In genomic region chr17:67441052-67441738, GRCh38 we compare ENCODE assay signal across 8 cellular contexts.
A peak's percentile ranks its signal among the peaks of the same experiment; 100 is the strongest.
DNase-seq lines count a peak whose midpoint lies in the region; ATAC-seq and TF ChIP-seq lines count a peak whose summit lies in the region.

No MANE protein-coding gene starts in this region.

- H3K27me3 ChIP-seq in AG04450 (ENCODE audit: control insufficient read depth, insufficient read depth, low read length) (no peaks in the 10 kb centered on the region), IMR-90 (ENCODE audit: control insufficient read depth, insufficient read depth, low read length) (no peaks in the 10 kb centered on the region), duodenal mucosa (ENCODE audit: control insufficient read depth in 1 of 2, insufficient read depth in 2 of 2, low read length in 2 of 2) (no peaks in the 10 kb centered on the region), neural cell (ENCODE audit: insufficient read depth, low read depth, low read length) (no peaks in the 10 kb centered on the region), subcutaneous abdominal adipose tissue (ENCODE audit: control insufficient read depth in 5 of 5, insufficient read depth in 4 of 5, low read length in 5 of 5) (no peaks in the 10 kb centered on the region), Karpas-422 (ENCODE audit: low read length) (no peaks in the 10 kb centered on the region)

- H3K9me3 ChIP-seq in AG04450 (ENCODE audit: control insufficient read depth, insufficient read depth, low read length), result no peaks in the 10 kb centered on the region
- H3K9me3 ChIP-seq in IMR-90 (ENCODE audit: control insufficient read depth, insufficient read depth, low read length), result no peaks in the 10 kb centered on the region
- H3K9me3 ChIP-seq in duodenal mucosa (ENCODE audit: control insufficient read depth in 1 of 2, low read length in 2 of 2), result no peaks in the 10 kb centered on the region
- no peaks in the 10 kb centered on the region for H3K9me3 ChIP-seq in neural cell (ENCODE audit: low read length)
- H3K9me3 ChIP-seq in subcutaneous abdominal adipose tissue (ENCODE audit: control insufficient read depth in 5 of 5, low read length in 5 of 5), result no peaks in the 10 kb centered on the region
- H3K9me3 ChIP-seq in Karpas-422 (ENCODE audit: low read length), result no peaks in the 10 kb centered on the region

- H2AK9ac ChIP-seq in IMR-90 (replicated peaks; ENCODE audit: low read depth, low read length, poor library complexity), result peak overlapping the region; percentile 2

- dilution Hi-C loops in IMR-90 (cut with HindIII; ENCODE audit: low sequenced_read_pairs, unreplicated experiment), result no loop called here

- peak overlapping the region; percentile 44; the same call in 1 of the 2 replicates for H3K4ac ChIP-seq in IMR-90 (ENCODE audit: low read depth, low read length)

- H2AK5ac ChIP-seq in IMR-90 (ENCODE audit: low read depth, low read length), result no peak overlapping the region

- H4K20me1 ChIP-seq in IMR-90 (ENCODE audit: insufficient read depth, low read length) (no peaks in the 10 kb centered on the region), neural cell (ENCODE audit: insufficient read depth) (no peaks in the 10 kb centered on the region), Karpas-422 (ENCODE audit: insufficient read depth, low read depth, low read length) (peaks cover 7% of the 10 kb centered on the region; the same call in 1 of the 2 replicates)

- H3K27ac ChIP-seq in AG04450 (ENCODE audit: low read depth, low read length) (no peak overlapping the region), IMR-90 (ENCODE audit: insufficient read depth, low read length) (peak overlapping the region; percentile 7; the same call in 1 of the 2 replicates), duodenal mucosa (ENCODE audit: low read depth, low read length) (no peak overlapping the region), neural cell (ENCODE audit: low read length) (no peak overlapping the region), subcutaneous abdominal adipose tissue (ENCODE audit: low read depth, low read length) (peak overlapping the region; percentile 32), Karpas-422 (ENCODE audit: low read length) (no peak overlapping the region), coronary artery (peak overlapping the region in 1 of 2 donors; percentile 33)

- peak overlapping the region; percentile 8; the same call in 1 of the 2 replicates for H3K18ac ChIP-seq in IMR-90 (ENCODE audit: low read depth, low read length)

- in situ Hi-C loops in IMR-90 (cut with MboI; ENCODE audit: low sequenced_read_pairs), result no loop called here

- peak overlapping the region; percentile 23 for H3K4me3 ChIP-seq in AG04450 (ENCODE audit: low read depth, low read length)
- H3K4me3 ChIP-seq in IMR-90 (ENCODE audit: insufficient read depth, low read depth, low read length), result peak overlapping the region; percentile 17; the same call in 1 of the 2 replicates
- peak overlapping the region; percentile 15 to 24 for H3K4me3 ChIP-seq in duodenal mucosa (ENCODE audit: low read depth in 1 of 2, low read length in 2 of 2)
- peak overlapping the region; percentile 50 for H3K4me3 ChIP-seq in neural cell (ENCODE audit: low read length)
- H3K4me3 ChIP-seq in subcutaneous abdominal adipose tissue (ENCODE audit: low read depth in 1 of 5, low read length in 5 of 5), result no peak overlapping the region
- H3K4me3 ChIP-seq in Karpas-422 (ENCODE audit: low read length), result no peak overlapping the region
- no peak overlapping the region for H3K4me3 ChIP-seq in coronary artery

- POLR2A ChIA-PET in AG04450 (lab: Yijun Ruan, JAX), result interaction anchor here (0.6 to 1.1 kb wide), 2 partner anchors 9 to 21 kb away, joined by 3 to 8 read pairs; no protein-coding TSS in a partner anchor
- POLR2A ChIA-PET in IMR-90 (lab: Charles Lee; ENCODE audit: unreplicated experiment), result interaction anchor here (0.7 kb wide), 1 partner anchor 178 kb away, joined by 13 read pairs; no protein-coding TSS in a partner anchor

- peak overlapping the region; percentile 35; the same call in 1 of the 3 replicates for H2BK15ac ChIP-seq in IMR-90 (ENCODE audit: low read depth, low read length)

- H3K79me2 ChIP-seq in neural cell (replicated peaks; ENCODE audit: insufficient read depth, low read length) (no peaks in the 10 kb centered on the region), Karpas-422 (ENCODE audit: low read length) (no peaks in the 10 kb centered on the region)

- H3K9ac ChIP-seq in IMR-90 (ENCODE audit: low read depth, low read length) (no peak overlapping the region; the same call in 1 of the 2 replicates), duodenal mucosa (ENCODE audit: low read depth in 1 of 2, low read length in 2 of 2) (peak overlapping the region; percentile 4 to 39), neural cell (ENCODE audit: low read length) (no peak overlapping the region), subcutaneous abdominal adipose tissue (ENCODE audit: low read length in 5 of 5) (no peak overlapping the region), Karpas-422 (ENCODE audit: low read length) (no peak overlapping the region)

- TF ChIP-seq RAD21 in IMR-90 (IDR thresholded peaks at IDR 0.05; ENCODE audit: low read length), result no peak
- no peak for TF ChIP-seq RAD21 in neural cell (conservative IDR thresholded peaks at IDR 0.05)

- H2BK20ac ChIP-seq in IMR-90 (ENCODE audit: low read depth, low read length), result peak overlapping the region; percentile 33; the same call in 1 of the 2 replicates

- peak overlapping the region; percentile 52 for H3K4me2 ChIP-seq in IMR-90 (ENCODE audit: low read depth, low read length)
- H3K4me2 ChIP-seq in neural cell (ENCODE audit: low read length), result no peak overlapping the region
- no peak overlapping the region for H3K4me2 ChIP-seq in Karpas-422 (ENCODE audit: low read depth, low read length, poor library complexity, severe bottlenecking)

- H3K4me1 ChIP-seq in IMR-90 (ENCODE audit: control insufficient read depth, insufficient read depth, low read length), result peaks cover 3% of the 10 kb centered on the region; the same call in 1 of the 2 replicates
- H3K4me1 ChIP-seq in duodenal mucosa (ENCODE audit: control insufficient read depth in 1 of 2, insufficient read depth in 2 of 2, low read length in 2 of 2), result peaks cover 0 to 9% of the 10 kb centered on the region in 2 donors
- H3K4me1 ChIP-seq in subcutaneous abdominal adipose tissue (ENCODE audit: control insufficient read depth in 5 of 5, insufficient read depth in 5 of 5, low read length in 5 of 5), result peaks cover 0 to 46% (median 6%) of the 10 kb centered on the region in 5 donors
- no peaks in the 10 kb centered on the region for H3K4me1 ChIP-seq in Karpas-422 (ENCODE audit: low read length)

- DNase-seq in AG04450 (ENCODE audit: low read depth, low spot score) (peak; percentile 21), IMR-90 (peak; percentile 88), Karpas-422 (no peak), coronary artery (ENCODE audit: low spot score) (no peak)
- DNase-seq in activated CD4-positive, alpha-beta T cell treated with anti-CD3 and anti-CD28 coated beads for 1 hour, result peak; percentile 70

- peak; percentile 98 for ATAC-seq in IMR-90 (ENCODE audit: low read depth)

- no TSS peak for BruUV-seq in IMR-90 (replicated peaks; lab: Mats Ljungman, UMichigan)

- WGBS in IMR-90 (ENCODE audit: extremely low coverage in 2 of 2, insufficient read length in 1 of 2), 2 experiments, result 5% methylated on average over 4 of the region's 15 CpGs; no CpG with 5 or more reads in 1 of the 2 experiments

- CTCF ChIA-PET in AG04450 (lab: Charles Lee), result interaction anchor here (0.7 to 1.8 kb wide), 5 partner anchors 12 to 161 kb away, joined by 3 to 4 read pairs (median 4); no protein-coding TSS in a partner anchor
- CTCF ChIA-PET in IMR-90 (lab: Yijun Ruan, JAX), result interaction anchor here (1.5 kb wide), 1 partner anchor 34 kb away, joined by 8 read pairs; no protein-coding TSS in a partner anchor

- H3K36me3 ChIP-seq in IMR-90 (ENCODE audit: control insufficient read depth, insufficient read depth, low read length) (no peaks in the 10 kb centered on the region), duodenal mucosa (ENCODE audit: control insufficient read depth in 1 of 2, insufficient read depth in 2 of 2, low read length in 2 of 2) (no peaks in the 10 kb centered on the region), neural cell (ENCODE audit: insufficient read depth, low read length) (no peaks in the 10 kb centered on the region), subcutaneous abdominal adipose tissue (ENCODE audit: control insufficient read depth in 5 of 5, insufficient read depth in 5 of 5, low read length in 5 of 5) (no peaks in the 10 kb centered on the region), Karpas-422 (ENCODE audit: insufficient read depth, low read length) (no peaks in the 10 kb centered on the region)

- no peaks in the 10 kb centered on the region for H3F3A ChIP-seq in neural cell (ENCODE audit: insufficient read depth, low read length, poor library complexity, severe bottlenecking)

- no peak overlapping the region for H4K91ac ChIP-seq in IMR-90 (ENCODE audit: insufficient read depth, low read depth, low read length)

- peaks cover 21 to 31% of the 10 kb centered on the region in 2 experiments for H3K79me1 ChIP-seq in IMR-90 (ENCODE audit: low read depth in 1 of 2, low read length in 2 of 2)

- H3K56ac ChIP-seq in IMR-90 (ENCODE audit: extremely low read depth, insufficient read depth, low read length), result peak overlapping the region; percentile 63

- H3K14ac ChIP-seq in IMR-90 (replicated peaks; ENCODE audit: low read depth, low read length), result peak overlapping the region; percentile 24; the same call in 1 of the 2 replicates

- no peak for TF ChIP-seq CTCF in AG04450 (IDR thresholded peaks at IDR 0.05; ENCODE audit: low read depth, low read length)
- TF ChIP-seq CTCF in IMR-90 (conservative IDR thresholded peaks at IDR 0.05; ENCODE audit: low read depth, low read length), result no peak
- no peak for TF ChIP-seq CTCF in neural cell (IDR thresholded peaks at IDR 0.05; ENCODE audit: poor library complexity, severe bottlenecking)
- TF ChIP-seq CTCF in coronary artery (IDR thresholded peaks at IDR 0.05), result no peak

- H2BK120ac ChIP-seq in IMR-90 (ENCODE audit: low read depth, low read length), result peak overlapping the region; percentile 8; the same call in 1 of the 2 replicates

- TF ChIP-seq EP300 in neural cell (conservative IDR thresholded peaks at IDR 0.05; ENCODE audit: poor library complexity, severe bottlenecking), result no peak

- TF ChIP-seq POLR2A in IMR-90 (IDR thresholded peaks at IDR 0.05; ENCODE audit: low read depth, low read length), result peak; percentile 80

- H3K23ac ChIP-seq in IMR-90 (ENCODE audit: low read depth, low read length), result 0 out of 2 replicates have a peak overlapping the region, but pooled peaks have one; percentile 34

- H4K8ac ChIP-seq in IMR-90 (ENCODE audit: low read depth in 2 of 2, low read length in 2 of 2), result peak overlapping the region; percentile 41 to 48; a peak in 2 of 4 replicates

- intact Hi-C loops in IMR-90 (cut with micrococcal nuclease), result no loop called here

- H4K5ac ChIP-seq in IMR-90 (ENCODE audit: low read depth, low read length), result no peak overlapping the region; the same call in 1 of the 2 replicates

- no peaks in the 10 kb centered on the region for H3K9me1 ChIP-seq in IMR-90 (ENCODE audit: insufficient read depth, low read length)

- H2AFZ ChIP-seq in IMR-90 (replicated peaks; ENCODE audit: low read length, poor library complexity) (peak overlapping the region; percentile 77), neural cell (ENCODE audit: low read depth, low read length) (no peak overlapping the region), Karpas-422 (ENCODE audit: low read length) (no peak overlapping the region)

- H3K9me2 ChIP-seq in neural cell (ENCODE audit: insufficient read depth, low read length) (no peaks in the 10 kb centered on the region), Karpas-422 (replicated peaks; ENCODE audit: insufficient read depth, low read length) (no peaks in the 10 kb centered on the region)

- H2BK5ac ChIP-seq in IMR-90 (ENCODE audit: low read depth, low read length, poor library complexity, severe bottlenecking), result peak overlapping the region; percentile 65

Comparison
In these comparisons a context has a peak if more than half of its experiments do, and no peak if none do; other contexts are left out.
1. DNase-seq: peak in AG04450 (single experiment), IMR-90 (single experiment) and activated CD4-positive, alpha-beta T cell treated with anti-CD3 and anti-CD28 coated beads for 1 hour (single experiment); none in Karpas-422 (single experiment) and coronary artery (single experiment).
2. H3K27ac ChIP-seq: peak in IMR-90 (single experiment) and subcutaneous abdominal adipose tissue (single experiment); none in AG04450 (single experiment), duodenal mucosa (single experiment), neural cell (single experiment) and Karpas-422 (single experiment).
3. H3K4me3 ChIP-seq: peak in AG04450 (single experiment), IMR-90 (single experiment), duodenal mucosa (2 of 2) and neural cell (single experiment); none in subcutaneous abdominal adipose tissue (0 of 5), Karpas-422 (single experiment) and coronary artery (single experiment).
4. H3K9ac ChIP-seq: peak in duodenal mucosa (2 of 2); none in IMR-90 (single experiment), neural cell (single experiment), subcutaneous abdominal adipose tissue (0 of 5) and Karpas-422 (single experiment).